Comparison of ENCODE assay signal across 19 cellular contexts in the genomic region with DNA sequence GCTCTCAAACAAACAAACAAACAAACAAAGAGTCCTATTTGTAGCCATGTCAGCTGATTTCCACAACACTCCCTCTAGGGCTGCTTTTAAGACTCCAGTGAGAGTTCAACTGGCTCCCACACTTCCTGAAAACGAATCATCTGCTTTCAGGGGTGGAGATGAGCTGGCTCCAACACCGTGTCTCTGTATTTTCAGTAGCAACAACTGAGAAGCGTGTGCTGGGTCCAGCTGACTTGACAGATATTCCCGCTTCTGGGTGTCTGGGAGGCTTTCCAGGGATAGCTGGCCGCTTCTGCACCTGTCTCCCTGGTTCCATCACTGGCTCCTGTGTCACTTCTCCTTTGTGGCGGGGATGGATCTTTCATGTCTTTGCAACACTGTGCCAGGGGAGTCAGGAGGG.
"Had no signal": no experiment of that assay in that cellular context is flagged by ENCODE, and none has a peak within 500 bp of the region (broad histone marks: within the 10 kb centered on the region; RNA-seq: fewer than 3 reads in every experiment).

No MANE protein-coding gene starts in this region.

- H3K4me3 ChIP-seq: cardiac muscle cell, esophagus squamous epithelium, hepatocyte, lower lobe of right lung, tibial nerve, uterus had no signal

- H3K36me3 ChIP-seq: cardiac muscle cell, esophagus squamous epithelium, lower lobe of right lung, tibial nerve, uterus had no signal

- ATAC-seq: lower lobe of right lung; natural killer cell treated with Interleukin-12 subunit alpha and Interleukin-12 subunit beta and Interleukin-15 and Interleukin-18, amount 100 ng/mL, for 72 hours; T-helper 17 cell had no signal

- H3K27me3 ChIP-seq: cardiac muscle cell, esophagus squamous epithelium, hepatocyte, tibial nerve, uterus had no signal

- H3K4me2 ChIP-seq: hepatocyte had no signal

- H3K4me1 ChIP-seq: esophagus squamous epithelium, lower lobe of right lung, tibial nerve, uterus had no signal

- H3K79me2 ChIP-seq: hepatocyte had no signal

- H3K9me3 ChIP-seq: esophagus squamous epithelium, uterus had no signal

- H2AFZ ChIP-seq: hepatocyte had no signal

- DNase-seq: activated B cell treated with CpG ODN at 0.5 μM for 24 hours; activated CD4-positive, alpha-beta memory T cell treated with anti-CD3 and anti-CD28 coated beads for 36 hours; activated CD4-positive, alpha-beta T cell treated with anti-CD3 and anti-CD28 coated beads for 4 hours; activated naive CD4-positive, alpha-beta T cell; activated naive CD8-positive, alpha-beta T cell treated with anti-CD3 and anti-CD28 coated beads for 36 hours; amniotic stem cell; effector CD8-positive, alpha-beta T cell; esophagus squamous epithelium; lower lobe of right lung; nucleus accumbens; retina; stimulated activated CD4-positive, alpha-beta T cell treated with anti-CD3 and anti-CD28 coated beads, Interleukin-12 subunit alpha, Interleukin-12 subunit beta, amount 100 ng/mL, for 4 hours; stimulated activated CD4-positive, alpha-beta T cell treated with anti-CD3 and anti-CD28 coated beads, Interleukin-1b, Interleukin-23, amount 100 ng/mL, for 48 hours; T-helper 17 cell; uterus had no signal

- H3K27ac ChIP-seq: cardiac muscle cell, esophagus squamous epithelium, hepatocyte, lower lobe of right lung, tibial nerve, uterus had no signal
